In the genomic region with DNA sequence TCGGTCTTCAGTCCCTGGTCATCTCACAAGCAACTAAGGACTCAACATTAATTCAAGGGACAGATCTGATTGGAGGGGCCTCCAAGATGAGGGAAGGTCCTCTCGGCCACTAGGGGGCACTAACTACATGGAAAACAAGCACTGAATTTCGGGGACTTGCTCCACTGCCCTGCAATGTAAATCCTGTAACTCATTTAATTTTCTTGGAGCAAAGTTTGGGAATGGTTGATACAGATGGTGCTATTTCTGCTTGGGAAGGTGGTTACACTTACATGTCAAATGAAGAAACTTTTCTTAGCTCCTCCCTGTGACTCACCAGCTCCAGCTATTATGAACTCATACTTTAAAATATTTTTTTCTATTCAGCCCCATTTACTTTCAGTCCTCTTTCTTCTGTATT, we compare ENCODE assay signal across 8 cellular contexts.
DNase-seq lines count a peak whose midpoint lies in the region; ATAC-seq and TF ChIP-seq lines count a peak whose summit lies in the region.

No MANE protein-coding gene starts in this region.

- POLR2A ChIA-PET in Caco-2 (lab: Charles Lee) = no interaction called here

- no peak for TF ChIP-seq EP300 in ovary (IDR thresholded peaks at IDR 0.05)

- H3K27ac Mint-ChIP-seq in Caco-2 (ENCODE audit: unreplicated experiment) = no peak overlapping the region

- H3K9ac ChIP-seq in NT2/D1 (ENCODE audit: insufficient read length, low read depth) = no peak overlapping the region

- H3K36me3 ChIP-seq in Caco-2 (ENCODE audit: control insufficient read depth, insufficient read depth, low read length) (no peaks in the 10 kb centered on the region), NT2/D1 (ENCODE audit: insufficient read depth, insufficient read length, low read length) (no peaks in the 10 kb centered on the region), ovary (no peaks in the 10 kb centered on the region)

- DNase-seq in Caco-2 = peak; percentile 59 to 66
- peak; percentile 77 for DNase-seq in HFF-Myc (ENCODE audit: extremely low read depth, low read depth)
- DNase-seq in NT2/D1 (ENCODE audit: low read depth, low spot score) = peak; percentile 73
- peak; percentile 39 for DNase-seq in activated T-cell treated with anti-CD3 and anti-CD28 coated beads for 24 hours (ENCODE audit: low read depth)
- peak; percentile 96 for DNase-seq in fibroblast of peridontal ligament (ENCODE audit: extremely low read depth)
- DNase-seq in ovary = peak; percentile 33 to 64 (median 50)
- DNase-seq in OCI-M2 (lab: John Stamatoyannopoulos, UW; ENCODE audit: unreplicated experiment) = no peak

- H3K27ac ChIP-seq in ovary = no peak overlapping the region

- H3K27me3 ChIP-seq in Caco-2 (replicated peaks; ENCODE audit: control insufficient read depth, insufficient read depth, low read length) (no peaks in the 10 kb centered on the region), NT2/D1 (ENCODE audit: insufficient read depth, insufficient read length) (no peaks in the 10 kb centered on the region), ovary (no peaks in the 10 kb centered on the region)

- H3K4me3 Mint-ChIP-seq in Caco-2 (ENCODE audit: unreplicated experiment) = no peak overlapping the region

- CTCF ChIA-PET in Caco-2 (lab: Charles Lee) = interaction anchor here (0.6 kb wide), 1 partner anchor 449 kb away, joined by 5 read pairs; no protein-coding TSS in a partner anchor

- no peaks in the 10 kb centered on the region for H3K9me3 ChIP-seq in Caco-2
- no peaks in the 10 kb centered on the region for H3K9me3 ChIP-seq in NT2/D1 (ENCODE audit: insufficient read depth, low read length)
- no peaks in the 10 kb centered on the region for H3K9me3 ChIP-seq in ovary

- peak; percentile 60 to 74 for TF ChIP-seq CTCF in Caco-2 (IDR thresholded peaks at IDR 0.05; ENCODE audit: insufficient read depth in 1 of 2, low read depth in 1 of 2, low read length in 1 of 2, severe bottlenecking in 1 of 2, unreplicated experiment in 1 of 2)
- TF ChIP-seq CTCF in HFF-Myc (IDR thresholded peaks at IDR 0.05; ENCODE audit: low read depth, low read length, missing control alignments) = peak; percentile 90
- TF ChIP-seq CTCF in ovary (IDR thresholded peaks at IDR 0.05) = peak; percentile 22 to 63 (median 40)

- H3K4me1 ChIP-seq in Caco-2 = no peaks in the 10 kb centered on the region
- no peaks in the 10 kb centered on the region for H3K4me1 ChIP-seq in NT2/D1 (ENCODE audit: insufficient read depth, insufficient read length)
- no peaks in the 10 kb centered on the region for H3K4me1 ChIP-seq in ovary (ENCODE audit: insufficient read depth)

- no peak for ATAC-seq in GM19328 (IDR thresholded peaks at IDR 0.05; ENCODE audit: unreplicated experiment)

- H3K36me3 Mint-ChIP-seq in Caco-2 (ENCODE audit: insufficient read depth, unreplicated experiment) = no peaks in the 10 kb centered on the region

- H3K27me3 Mint-ChIP-seq in Caco-2 (ENCODE audit: insufficient read depth, unreplicated experiment) = peaks cover 13% of the 10 kb centered on the region

- WGBS in ovary, 3 donors = 9 to 21% (median 13%) methylated on average over 3 of the region's 3 CpGs

- no peak for TF ChIP-seq POLR2A in ovary (IDR thresholded peaks at IDR 0.05)

- no peaks in the 10 kb centered on the region for H3K4me1 Mint-ChIP-seq in Caco-2 (ENCODE audit: low read depth, unreplicated experiment)

- H3K9me3 Mint-ChIP-seq in Caco-2 (ENCODE audit: unreplicated experiment) = no peaks in the 10 kb centered on the region

- BruUV-seq in Caco-2 (replicated peaks; lab: Mats Ljungman, UMichigan) = no TSS peak

- intact Hi-C loops in Caco-2 (cut with micrococcal nuclease; ENCODE audit: unreplicated experiment) = loop anchor here (1.0 kb wide), 2 partner anchors 193 to 197 kb away; no protein-coding TSS in a partner anchor
- intact Hi-C loops in ovary (cut with DNase I) = loop anchor here (5.0 to 10.0 kb wide), 3 partner anchors 193 to 198 kb away; no protein-coding TSS in a partner anchor

- H3K4me3 ChIP-seq in Caco-2 (ENCODE audit: low read depth, low read length) = no peak overlapping the region
- H3K4me3 ChIP-seq in HFF-Myc (replicated peaks; ENCODE audit: low read depth, low read length) = no peak overlapping the region
- no peak overlapping the region for H3K4me3 ChIP-seq in NT2/D1 (ENCODE audit: insufficient read length, low read depth)
- no peak overlapping the region for H3K4me3 ChIP-seq in ovary

Comparison
In these comparisons a context has a peak if more than half of its experiments do, and no peak if none do; other contexts are left out.
1. CTCF ChIP-seq: peak in every context shown above with its lines; median percentile 90 in HFF-Myc; 67 in Caco-2; 40 in ovary.